In the genomic region with DNA sequence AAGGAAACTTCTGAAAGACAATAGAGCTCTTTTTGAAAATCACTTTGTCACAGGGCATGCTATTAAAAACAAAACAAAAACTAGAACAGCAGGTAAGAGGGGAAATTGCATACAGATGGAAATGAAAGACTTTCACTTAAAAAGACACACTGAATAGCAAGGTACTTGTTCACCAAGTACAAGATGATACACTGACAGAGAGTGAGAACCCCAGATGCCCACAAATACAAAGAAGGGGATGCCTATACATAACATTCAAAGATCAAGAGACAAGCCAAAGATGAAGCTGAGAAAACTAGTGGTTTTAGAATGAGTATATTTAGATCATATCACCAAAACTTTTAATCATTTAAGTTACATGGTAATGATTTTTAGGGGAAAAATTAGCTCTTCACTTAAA, we compare ENCODE assay signal across 12 cellular contexts.
DNase-seq lines count a peak whose midpoint lies in the region; ATAC-seq and TF ChIP-seq lines count a peak whose summit lies in the region.
"Had no signal": no experiment of that assay in that cellular context is flagged by ENCODE, and none has a peak within 500 bp of the region (broad histone marks: within the 10 kb centered on the region; RNA-seq: fewer than 3 reads in every experiment).

No MANE protein-coding gene starts in this region.

- POLR2A ChIA-PET in activated naive CD8-positive, alpha-beta T cell treated with anti-CD3 and anti-CD28 coated beads, Interleukin-2, amount 10 ng/mL, durations not matched to agents 7 days and 5 days (lab: Charles Lee), result interaction anchor here (0.7 to 2.6 kb wide), 5 partner anchors 9 to 61 kb away, joined by 3 to 7 read pairs (median 3); partner anchors contain the start of gene ASXL2

- H3K27ac ChIP-seq in heart right ventricle, result no peak overlapping the region
- H3K27ac ChIP-seq: ovary had no signal

- peaks cover 0 to 24% (median 8%) of the 10 kb centered on the region in 9 donors for H3K4me1 ChIP-seq in heart right ventricle

- H3K4me3 ChIP-seq in heart right ventricle, result no peak overlapping the region
- H3K4me3 ChIP-seq: ovary had no signal

- TF ChIP-seq CTCF in heart right ventricle (IDR thresholded peaks at IDR 0.05), result no peak

- no peaks in the 10 kb centered on the region for H3K9me3 ChIP-seq in heart right ventricle
- H3K9me3 ChIP-seq: ovary had no signal

- H3K27ac Mint-ChIP-seq in activated naive CD8-positive, alpha-beta T cell treated with anti-CD3 and anti-CD28 coated beads, Interleukin-2, amount 10 ng/mL, durations not matched to agents 7 days and 5 days, result peak overlapping the region; percentile 78

- no peaks in the 10 kb centered on the region for H3K27me3 ChIP-seq in heart right ventricle
- H3K27me3 ChIP-seq: ovary had no signal

- H3K9me3 Mint-ChIP-seq in activated naive CD8-positive, alpha-beta T cell treated with anti-CD3 and anti-CD28 coated beads, Interleukin-2, amount 10 ng/mL, durations not matched to agents 7 days and 5 days, result no peaks in the 10 kb centered on the region

- peaks cover 22% of the 10 kb centered on the region for H3K36me3 Mint-ChIP-seq in activated naive CD8-positive, alpha-beta T cell treated with anti-CD3 and anti-CD28 coated beads, Interleukin-2, amount 10 ng/mL, durations not matched to agents 7 days and 5 days

- no peaks in the 10 kb centered on the region for H3K27me3 Mint-ChIP-seq in activated naive CD8-positive, alpha-beta T cell treated with anti-CD3 and anti-CD28 coated beads, Interleukin-2, amount 10 ng/mL, durations not matched to agents 7 days and 5 days

- peaks cover 45% of the 10 kb centered on the region for H3K4me1 Mint-ChIP-seq in activated naive CD8-positive, alpha-beta T cell treated with anti-CD3 and anti-CD28 coated beads, Interleukin-2, amount 10 ng/mL, durations not matched to agents 7 days and 5 days

- peak; percentile 69 for ATAC-seq in GM18498 (IDR thresholded peaks at IDR 0.05; ENCODE audit: unreplicated experiment)
- peak; percentile 66 for ATAC-seq in GM19395 (IDR thresholded peaks at IDR 0.05; ENCODE audit: unreplicated experiment)
- ATAC-seq in HG03097 (IDR thresholded peaks at IDR 0.05; ENCODE audit: low FRiP score, unreplicated experiment), result peak; percentile 74
- ATAC-seq in activated naive CD8-positive, alpha-beta T cell treated with anti-CD3 and anti-CD28 coated beads, Interleukin-2, amount 10 ng/mL, durations not matched to agents 7 days and 5 days (ENCODE audit: low read depth), result peak; percentile 82
- no peak for ATAC-seq in heart right ventricle
- ATAC-seq: left ventricle myocardium superior had no signal

- intact Hi-C loops in heart right ventricle (cut with DNase I), result no loop called here

- no peak for DNase-seq in activated naive CD8-positive, alpha-beta T cell treated with anti-CD3 and anti-CD28 coated beads, Interleukin-2, amount 10 ng/mL, durations not matched to agents 7 days and 5 days
- DNase-seq in OCI-M2 (lab: John Stamatoyannopoulos, UW; ENCODE audit: unreplicated experiment), result no peak
- DNase-seq in NCI-H446 (lab: John Stamatoyannopoulos, UW), result no peak
- DNase-seq in heart right ventricle, result no peak
- no peak for DNase-seq in midbrain (lab: John Stamatoyannopoulos, UW)
- DNase-seq: activated CD8-positive, alpha-beta memory T cell treated with anti-CD3 and anti-CD28 coated beads, Interleukin-2, amount 50 U/mL, for 4 hours; left ventricle myocardium superior; NCI-H146; ovary had no signal

- H3K4me3 Mint-ChIP-seq in activated naive CD8-positive, alpha-beta T cell treated with anti-CD3 and anti-CD28 coated beads, Interleukin-2, amount 10 ng/mL, durations not matched to agents 7 days and 5 days, result peak overlapping the region; percentile 26

- no peaks in the 10 kb centered on the region for H3K36me3 ChIP-seq in heart right ventricle
- H3K36me3 ChIP-seq: ovary had no signal

Comparison
In these comparisons a context has a peak if more than half of its experiments do, and no peak if none do; other contexts are left out.
1. ATAC-seq: peak in GM18498 (single experiment), GM19395 (single experiment), HG03097 (single experiment) and activated naive CD8-positive, alpha-beta T cell treated with anti-CD3 and anti-CD28 coated beads, Interleukin-2, amount 10 ng/mL, durations not matched to agents 7 days and 5 days (single experiment); none in heart right ventricle (0 of 8).